In the genomic region with DNA sequence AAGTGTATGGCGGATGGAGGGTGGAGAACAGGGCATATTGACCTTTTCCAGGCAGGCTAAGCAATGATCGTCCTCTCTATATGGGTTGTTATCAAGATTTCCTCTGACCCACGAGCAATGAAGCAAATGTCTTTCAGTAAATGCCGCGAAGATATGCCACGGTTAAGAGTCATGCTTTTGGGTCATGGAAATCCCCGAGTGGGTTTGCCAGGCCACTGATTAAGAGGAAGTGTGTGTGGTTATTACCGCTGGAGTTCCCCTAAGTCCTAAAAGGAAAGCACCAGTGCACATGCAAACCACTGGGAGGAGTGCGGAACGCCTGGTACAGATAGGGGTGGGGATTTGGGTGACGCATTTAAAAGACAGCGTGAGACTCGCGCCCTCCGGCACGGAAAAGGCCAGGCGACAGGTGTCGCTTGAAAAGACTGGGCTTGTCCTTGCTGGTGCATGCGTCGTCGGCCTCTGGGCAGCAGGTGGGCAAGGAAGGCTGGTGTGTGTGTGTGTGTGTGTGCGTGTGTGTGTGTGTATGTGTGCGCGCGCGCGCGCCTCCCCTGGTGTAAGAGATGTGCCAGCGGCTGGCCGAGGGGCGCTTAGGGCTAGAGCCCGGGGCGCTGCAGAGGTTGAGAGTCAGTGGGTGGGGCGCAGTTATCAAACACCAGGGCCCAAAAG, we compare ENCODE assay signal across 1 cellular context.
A peak's percentile ranks its signal among the peaks of the same experiment; 100 is the strongest.
TF ChIP-seq lines count a peak whose summit lies in the region.

A gene (plus strand): TSS at position 386 of the 669 bp plus-strand sequence. CDS start 7,026 bp downstream, outside the sequence.

TF ChIP-seq in HEK293, 187 proteins besides CTCF, POLR2A, EP300 and RAD21 (continued from another document and continues in another):
- TF ChIP-seq, protein P1, sequence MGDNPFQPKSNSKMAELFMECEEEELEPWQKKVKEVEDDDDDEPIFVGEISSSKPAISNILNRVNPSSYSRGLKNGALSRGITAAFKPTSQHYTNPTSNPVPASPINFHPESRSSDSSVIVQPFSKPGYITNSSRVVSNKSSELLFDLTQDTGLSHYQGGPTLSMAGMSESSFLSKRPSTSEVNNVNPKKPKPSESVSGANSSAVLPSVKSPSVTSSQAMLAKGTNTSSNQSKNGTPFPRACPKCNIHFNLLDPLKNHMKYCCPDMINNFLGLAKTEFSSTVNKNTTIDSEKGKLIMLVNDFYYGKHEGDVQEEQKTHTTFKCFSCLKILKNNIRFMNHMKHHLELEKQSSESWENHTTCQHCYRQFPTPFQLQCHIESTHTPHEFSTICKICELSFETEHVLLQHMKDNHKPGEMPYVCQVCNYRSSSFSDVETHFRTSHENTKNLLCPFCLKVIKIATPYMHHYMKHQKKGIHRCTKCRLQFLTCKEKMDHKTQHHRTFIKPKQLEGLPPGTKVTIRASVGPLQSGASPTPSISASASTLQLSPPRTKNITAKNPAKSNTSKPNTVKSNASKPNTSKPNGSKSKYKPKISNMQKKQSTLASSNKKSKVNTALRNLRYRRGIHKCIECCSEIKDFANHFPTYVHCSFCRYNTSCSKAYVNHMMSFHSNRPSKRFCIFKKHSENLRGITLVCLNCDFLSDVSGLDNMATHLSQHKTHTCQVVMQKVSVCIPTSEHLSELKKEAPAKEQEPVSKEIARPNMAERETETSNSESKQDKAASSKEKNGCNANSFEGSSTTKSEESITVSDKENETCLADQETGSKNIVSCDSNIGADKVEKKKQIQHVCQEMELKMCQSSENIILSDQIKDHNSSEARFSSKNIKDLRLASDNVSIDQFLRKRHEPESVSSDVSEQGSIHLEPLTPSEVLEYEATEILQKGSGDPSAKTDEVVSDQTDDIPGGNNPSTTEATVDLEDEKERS (tag by site-specific recombination; IDR thresholded peaks at IDR 0.05), result no peak
- TF ChIP-seq ZBTB7A (tag by site-specific recombination; IDR thresholded peaks at IDR 0.05; ENCODE audit: low read depth) (no peak), ZNF791 (tag by site-specific recombination; IDR thresholded peaks at IDR 0.05) (no peak), ZNF221 (tag by site-specific recombination; IDR thresholded peaks at IDR 0.05; ENCODE audit: borderline replicate concordance) (no peak), WT1 (tag by site-specific recombination; IDR thresholded peaks at IDR 0.05) (0 out of 2 replicates have a peak, but pooled peaks have one; percentile 15), ZNF670 (tag by site-specific recombination; IDR thresholded peaks at IDR 0.05; ENCODE audit: low read depth) (no peak), RBAK (tag by site-specific recombination; IDR thresholded peaks at IDR 0.05) (no peak), ZNF138 (tag by site-specific recombination; IDR thresholded peaks at IDR 0.05; ENCODE audit: borderline replicate concordance) (no peak), ZSCAN30 (tag by site-specific recombination; IDR thresholded peaks at IDR 0.05) (0 out of 2 replicates have a peak, but pooled peaks have one; percentile 14), ZNF785 (tag by site-specific recombination; IDR thresholded peaks at IDR 0.05) (no peak), ZBTB48 (tag by site-specific recombination; IDR thresholded peaks at IDR 0.05) (peak; percentile 63; the same call in 1 of the 2 replicates), MZF1 (tag by site-specific recombination; IDR thresholded peaks at IDR 0.05; ENCODE audit: borderline replicate concordance) (peak; percentile 93), GLI4 (tag by site-specific recombination; IDR thresholded peaks at IDR 0.05) (0 out of 2 replicates have a peak, but pooled peaks have one; percentile 61), ZNF324 (tag by site-specific recombination; IDR thresholded peaks at IDR 0.05) (peak; percentile 79), ZBTB20 (tag by site-specific recombination; IDR thresholded peaks at IDR 0.05) (peak; percentile 80), ZNF174 (tag by site-specific recombination; IDR thresholded peaks at IDR 0.05) (no peak), KLF8 (tag by site-specific recombination; IDR thresholded peaks at IDR 0.05) (peak; percentile 64; the same call in 1 of the 2 replicates), ZNF214 (tag by site-specific recombination; IDR thresholded peaks at IDR 0.05; ENCODE audit: borderline replicate concordance) (no peak), YY1 (tag by site-specific recombination; IDR thresholded peaks at IDR 0.05) (no peak), ZNF2 (tag by site-specific recombination; IDR thresholded peaks at IDR 0.05) (peak; percentile 83), ZNF560 (tag by site-specific recombination; IDR thresholded peaks at IDR 0.05; ENCODE audit: borderline replicate concordance) (no peak), ZNF24 (tag by site-specific recombination; IDR thresholded peaks at IDR 0.05) (0 out of 2 replicates have a peak, but pooled peaks have one; percentile 61), GLIS1 (tag by site-specific recombination; IDR thresholded peaks at IDR 0.05) (peak; percentile 78), IKZF3 (tag by site-specific recombination; IDR thresholded peaks at IDR 0.05) (no peak), ZFP69B (tag by site-specific recombination; IDR thresholded peaks at IDR 0.05) (peak; percentile 65; the same call in 1 of the 2 replicates), GLIS2 (tag by site-specific recombination; IDR thresholded peaks at IDR 0.05) (peak; percentile 58)
- TF ChIP-seq, protein P2, sequence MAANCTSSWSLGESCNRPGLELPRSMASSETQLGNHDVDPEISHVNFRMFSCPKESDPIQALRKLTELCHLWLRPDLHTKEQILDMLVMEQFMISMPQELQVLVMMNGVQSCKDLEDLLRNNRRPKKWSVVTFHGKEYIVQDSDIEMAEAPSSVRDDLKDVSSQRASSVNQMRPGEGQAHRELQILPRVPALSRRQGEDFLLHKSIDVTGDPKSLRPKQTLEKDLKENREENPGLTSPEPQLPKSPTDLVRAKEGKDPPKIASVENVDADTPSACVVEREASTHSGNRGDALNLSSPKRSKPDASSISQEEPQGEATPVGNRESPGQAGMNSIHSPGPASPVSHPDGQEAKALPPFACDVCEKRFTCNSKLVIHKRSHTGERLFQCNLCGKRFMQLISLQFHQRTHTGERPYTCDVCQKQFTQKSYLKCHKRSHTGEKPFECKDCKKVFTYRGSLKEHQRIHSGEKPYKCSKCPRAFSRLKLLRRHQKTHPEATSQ (tag by site-specific recombination; IDR thresholded peaks at IDR 0.05), result no peak
- TF ChIP-seq, protein P3, sequence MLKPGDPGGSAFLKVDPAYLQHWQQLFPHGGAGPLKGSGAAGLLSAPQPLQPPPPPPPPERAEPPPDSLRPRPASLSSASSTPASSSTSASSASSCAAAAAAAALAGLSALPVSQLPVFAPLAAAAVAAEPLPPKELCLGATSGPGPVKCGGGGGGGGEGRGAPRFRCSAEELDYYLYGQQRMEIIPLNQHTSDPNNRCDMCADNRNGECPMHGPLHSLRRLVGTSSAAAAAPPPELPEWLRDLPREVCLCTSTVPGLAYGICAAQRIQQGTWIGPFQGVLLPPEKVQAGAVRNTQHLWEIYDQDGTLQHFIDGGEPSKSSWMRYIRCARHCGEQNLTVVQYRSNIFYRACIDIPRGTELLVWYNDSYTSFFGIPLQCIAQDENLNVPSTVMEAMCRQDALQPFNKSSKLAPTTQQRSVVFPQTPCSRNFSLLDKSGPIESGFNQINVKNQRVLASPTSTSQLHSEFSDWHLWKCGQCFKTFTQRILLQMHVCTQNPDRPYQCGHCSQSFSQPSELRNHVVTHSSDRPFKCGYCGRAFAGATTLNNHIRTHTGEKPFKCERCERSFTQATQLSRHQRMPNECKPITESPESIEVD (tag by site-specific recombination; IDR thresholded peaks at IDR 0.05), result no peak
- TF ChIP-seq, protein P4, sequence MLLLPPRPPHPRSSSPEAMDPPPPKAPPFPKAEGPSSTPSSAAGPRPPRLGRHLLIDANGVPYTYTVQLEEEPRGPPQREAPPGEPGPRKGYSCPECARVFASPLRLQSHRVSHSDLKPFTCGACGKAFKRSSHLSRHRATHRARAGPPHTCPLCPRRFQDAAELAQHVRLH (tag by site-specific recombination; IDR thresholded peaks at IDR 0.05), result 0 out of 2 replicates have a peak, but pooled peaks have one; percentile 31
- TF ChIP-seq, protein P5, sequence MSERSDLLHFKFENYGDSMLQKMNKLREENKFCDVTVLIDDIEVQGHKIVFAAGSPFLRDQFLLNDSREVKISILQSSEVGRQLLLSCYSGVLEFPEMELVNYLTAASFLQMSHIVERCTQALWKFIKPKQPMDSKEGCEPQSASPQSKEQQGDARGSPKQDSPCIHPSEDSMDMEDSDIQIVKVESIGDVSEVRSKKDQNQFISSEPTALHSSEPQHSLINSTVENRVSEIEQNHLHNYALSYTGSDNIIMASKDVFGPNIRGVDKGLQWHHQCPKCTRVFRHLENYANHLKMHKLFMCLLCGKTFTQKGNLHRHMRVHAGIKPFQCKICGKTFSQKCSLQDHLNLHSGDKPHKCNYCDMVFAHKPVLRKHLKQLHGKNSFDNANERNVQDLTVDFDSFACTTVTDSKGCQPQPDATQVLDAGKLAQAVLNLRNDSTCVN (tag by site-specific recombination; optimal IDR thresholded peaks at IDR 0.05), result peak; percentile 92
- TF ChIP-seq, protein P6, sequence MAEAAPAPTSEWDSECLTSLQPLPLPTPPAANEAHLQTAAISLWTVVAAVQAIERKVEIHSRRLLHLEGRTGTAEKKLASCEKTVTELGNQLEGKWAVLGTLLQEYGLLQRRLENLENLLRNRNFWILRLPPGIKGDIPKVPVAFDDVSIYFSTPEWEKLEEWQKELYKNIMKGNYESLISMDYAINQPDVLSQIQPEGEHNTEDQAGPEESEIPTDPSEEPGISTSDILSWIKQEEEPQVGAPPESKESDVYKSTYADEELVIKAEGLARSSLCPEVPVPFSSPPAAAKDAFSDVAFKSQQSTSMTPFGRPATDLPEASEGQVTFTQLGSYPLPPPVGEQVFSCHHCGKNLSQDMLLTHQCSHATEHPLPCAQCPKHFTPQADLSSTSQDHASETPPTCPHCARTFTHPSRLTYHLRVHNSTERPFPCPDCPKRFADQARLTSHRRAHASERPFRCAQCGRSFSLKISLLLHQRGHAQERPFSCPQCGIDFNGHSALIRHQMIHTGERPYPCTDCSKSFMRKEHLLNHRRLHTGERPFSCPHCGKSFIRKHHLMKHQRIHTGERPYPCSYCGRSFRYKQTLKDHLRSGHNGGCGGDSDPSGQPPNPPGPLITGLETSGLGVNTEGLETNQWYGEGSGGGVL (tag by site-specific recombination; IDR thresholded peaks at IDR 0.05), result peak; percentile 60
- TF ChIP-seq, protein P7, sequence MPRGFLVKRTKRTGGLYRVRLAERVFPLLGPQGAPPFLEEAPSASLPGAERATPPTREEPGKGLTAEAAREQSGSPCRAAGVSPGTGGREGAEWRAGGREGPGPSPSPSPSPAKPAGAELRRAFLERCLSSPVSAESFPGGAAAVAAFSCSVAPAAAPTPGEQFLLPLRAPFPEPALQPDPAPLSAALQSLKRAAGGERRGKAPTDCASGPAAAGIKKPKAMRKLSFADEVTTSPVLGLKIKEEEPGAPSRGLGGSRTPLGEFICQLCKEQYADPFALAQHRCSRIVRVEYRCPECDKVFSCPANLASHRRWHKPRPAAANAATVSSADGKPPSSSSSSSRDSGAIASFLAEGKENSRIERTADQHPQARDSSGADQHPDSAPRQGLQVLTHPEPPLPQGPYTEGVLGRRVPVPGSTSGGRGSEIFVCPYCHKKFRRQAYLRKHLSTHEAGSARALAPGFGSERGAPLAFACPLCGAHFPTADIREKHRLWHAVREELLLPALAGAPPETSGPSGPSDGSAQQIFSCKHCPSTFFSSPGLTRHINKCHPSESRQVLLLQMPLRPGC (tag by site-specific recombination; IDR thresholded peaks at IDR 0.05), result no peak
- TF ChIP-seq, protein P8, sequence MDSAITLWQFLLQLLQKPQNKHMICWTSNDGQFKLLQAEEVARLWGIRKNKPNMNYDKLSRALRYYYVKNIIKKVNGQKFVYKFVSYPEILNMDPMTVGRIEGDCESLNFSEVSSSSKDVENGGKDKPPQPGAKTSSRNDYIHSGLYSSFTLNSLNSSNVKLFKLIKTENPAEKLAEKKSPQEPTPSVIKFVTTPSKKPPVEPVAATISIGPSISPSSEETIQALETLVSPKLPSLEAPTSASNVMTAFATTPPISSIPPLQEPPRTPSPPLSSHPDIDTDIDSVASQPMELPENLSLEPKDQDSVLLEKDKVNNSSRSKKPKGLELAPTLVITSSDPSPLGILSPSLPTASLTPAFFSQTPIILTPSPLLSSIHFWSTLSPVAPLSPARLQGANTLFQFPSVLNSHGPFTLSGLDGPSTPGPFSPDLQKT (IDR thresholded peaks at IDR 0.05; ENCODE audit: borderline replicate concordance, low read depth, low read length), result no peak
- TF ChIP-seq, protein P9, sequence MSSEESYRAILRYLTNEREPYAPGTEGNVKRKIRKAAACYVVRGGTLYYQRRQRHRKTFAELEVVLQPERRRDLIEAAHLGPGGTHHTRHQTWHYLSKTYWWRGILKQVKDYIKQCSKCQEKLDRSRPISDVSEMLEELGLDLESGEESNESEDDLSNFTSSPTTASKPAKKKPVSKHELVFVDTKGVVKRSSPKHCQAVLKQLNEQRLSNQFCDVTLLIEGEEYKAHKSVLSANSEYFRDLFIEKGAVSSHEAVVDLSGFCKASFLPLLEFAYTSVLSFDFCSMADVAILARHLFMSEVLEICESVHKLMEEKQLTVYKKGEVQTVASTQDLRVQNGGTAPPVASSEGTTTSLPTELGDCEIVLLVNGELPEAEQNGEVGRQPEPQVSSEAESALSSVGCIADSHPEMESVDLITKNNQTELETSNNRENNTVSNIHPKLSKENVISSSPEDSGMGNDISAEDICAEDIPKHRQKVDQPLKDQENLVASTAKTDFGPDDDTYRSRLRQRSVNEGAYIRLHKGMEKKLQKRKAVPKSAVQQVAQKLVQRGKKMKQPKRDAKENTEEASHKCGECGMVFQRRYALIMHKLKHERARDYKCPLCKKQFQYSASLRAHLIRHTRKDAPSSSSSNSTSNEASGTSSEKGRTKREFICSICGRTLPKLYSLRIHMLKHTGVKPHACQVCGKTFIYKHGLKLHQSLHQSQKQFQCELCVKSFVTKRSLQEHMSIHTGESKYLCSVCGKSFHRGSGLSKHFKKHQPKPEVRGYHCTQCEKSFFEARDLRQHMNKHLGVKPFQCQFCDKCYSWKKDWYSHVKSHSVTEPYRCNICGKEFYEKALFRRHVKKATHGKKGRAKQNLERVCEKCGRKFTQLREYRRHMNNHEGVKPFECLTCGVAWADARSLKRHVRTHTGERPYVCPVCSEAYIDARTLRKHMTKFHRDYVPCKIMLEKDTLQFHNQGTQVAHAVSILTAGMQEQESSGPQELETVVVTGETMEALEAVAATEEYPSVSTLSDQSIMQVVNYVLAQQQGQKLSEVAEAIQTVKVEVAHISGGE (tag by site-specific recombination; conservative IDR thresholded peaks at IDR 0.05; ENCODE audit: low read depth), result peak; percentile 41; the same call in 1 of the 2 replicates
- TF ChIP-seq, protein P10, sequence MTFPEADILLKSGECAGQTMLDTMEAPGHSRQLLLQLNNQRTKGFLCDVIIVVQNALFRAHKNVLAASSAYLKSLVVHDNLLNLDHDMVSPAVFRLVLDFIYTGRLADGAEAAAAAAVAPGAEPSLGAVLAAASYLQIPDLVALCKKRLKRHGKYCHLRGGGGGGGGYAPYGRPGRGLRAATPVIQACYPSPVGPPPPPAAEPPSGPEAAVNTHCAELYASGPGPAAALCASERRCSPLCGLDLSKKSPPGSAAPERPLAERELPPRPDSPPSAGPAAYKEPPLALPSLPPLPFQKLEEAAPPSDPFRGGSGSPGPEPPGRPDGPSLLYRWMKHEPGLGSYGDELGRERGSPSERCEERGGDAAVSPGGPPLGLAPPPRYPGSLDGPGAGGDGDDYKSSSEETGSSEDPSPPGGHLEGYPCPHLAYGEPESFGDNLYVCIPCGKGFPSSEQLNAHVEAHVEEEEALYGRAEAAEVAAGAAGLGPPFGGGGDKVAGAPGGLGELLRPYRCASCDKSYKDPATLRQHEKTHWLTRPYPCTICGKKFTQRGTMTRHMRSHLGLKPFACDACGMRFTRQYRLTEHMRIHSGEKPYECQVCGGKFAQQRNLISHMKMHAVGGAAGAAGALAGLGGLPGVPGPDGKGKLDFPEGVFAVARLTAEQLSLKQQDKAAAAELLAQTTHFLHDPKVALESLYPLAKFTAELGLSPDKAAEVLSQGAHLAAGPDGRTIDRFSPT (tag by site-specific recombination; IDR thresholded peaks at IDR 0.05), result peak; percentile 94
